In genomic region chr6:42197574-42198362, GRCh38 we compare ENCODE assay signal across 1 cellular context.
TF ChIP-seq lines count a peak whose summit lies in the region.

No MANE protein-coding gene starts in this region.

TF ChIP-seq in IMR-90, 13 proteins besides CTCF, POLR2A, EP300 and RAD21:
- TF ChIP-seq MXI1 (IDR thresholded peaks at IDR 0.05; ENCODE audit: borderline replicate concordance, low read depth, low read length) (no peak), CEBPB (IDR thresholded peaks at IDR 0.05; ENCODE audit: low read depth, low read length) (peak; percentile 72), SMC3 (IDR thresholded peaks at IDR 0.05; ENCODE audit: low read depth, low read length) (no peak), FOS (IDR thresholded peaks at IDR 0.05; ENCODE audit: low read depth, low read length) (peak; percentile 93), MAZ (IDR thresholded peaks at IDR 0.05; ENCODE audit: borderline replicate concordance, low read depth, low read length) (0 out of 2 replicates have a peak, but pooled peaks have one; percentile 42), USF2 (IDR thresholded peaks at IDR 0.05; ENCODE audit: low read depth, low read length) (no peak), BHLHE40 (IDR thresholded peaks at IDR 0.05; ENCODE audit: low read depth, low read length) (peak; percentile 76; the same call in 1 of the 2 replicates)
